27 cellular contexts compared by ENCODE assay signal in the genomic region with DNA sequence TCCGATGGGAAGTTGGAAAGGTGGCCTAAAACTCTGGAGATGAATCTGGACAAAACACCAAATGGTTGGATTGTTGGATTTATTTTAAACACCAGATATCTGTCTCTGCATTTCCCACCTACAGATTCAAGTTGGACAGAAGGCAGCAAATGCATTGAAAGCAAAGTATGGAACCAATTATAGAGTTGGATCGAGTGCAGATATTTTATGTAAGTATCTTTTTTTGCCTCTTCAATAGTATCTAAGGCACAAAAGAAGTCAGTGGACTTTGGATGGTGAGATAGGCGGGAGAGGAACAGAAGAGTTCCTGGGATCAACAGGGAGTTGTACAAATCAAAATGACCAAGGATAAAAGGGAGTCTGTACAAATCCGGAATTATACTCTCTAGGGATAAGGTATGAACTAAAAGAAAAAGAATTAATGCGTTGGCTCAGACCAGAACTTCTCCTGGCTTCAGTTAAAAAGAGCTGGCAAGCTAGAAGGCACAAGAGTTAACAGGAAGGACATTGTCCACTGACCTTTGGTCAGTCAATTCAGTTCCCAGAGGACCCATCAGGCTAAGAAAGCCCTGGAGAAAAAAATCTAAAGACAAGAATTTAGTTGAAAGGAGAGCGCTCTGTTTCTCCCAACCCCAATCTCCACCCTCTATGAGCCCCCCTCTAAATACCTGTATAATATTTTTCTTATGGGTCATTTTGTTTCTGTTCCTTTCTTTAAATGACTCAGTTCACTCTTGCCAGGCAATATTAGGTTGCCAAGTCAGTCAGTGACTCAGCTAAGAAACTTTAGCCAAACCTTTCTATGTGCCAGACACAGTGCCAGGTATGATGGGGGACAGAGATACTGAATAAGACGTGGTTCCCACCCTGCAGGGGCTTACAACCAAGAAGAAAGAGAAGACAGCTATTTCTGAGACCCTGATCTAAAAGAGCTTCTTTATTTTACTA. TPM values are rescaled to one million over a fixed set of nuclear protein-coding genes. Genes with fewer than 3 reads are reported as not detected.
A peak's percentile ranks its signal among the peaks of the same experiment; 100 is the strongest.
DNase-seq lines count a peak whose midpoint lies in the region; ATAC-seq, FAIRE-seq and TF ChIP-seq lines count a peak whose summit lies in the region.
"Had no signal": no experiment of that assay in that cellular context is flagged by ENCODE, and none has a peak within 500 bp of the region (broad histone marks: within the 10 kb centered on the region; RNA-seq: fewer than 3 reads in every experiment).

No MANE protein-coding gene starts in this region.

- H3K4me3 ChIP-seq in GM23248 (no peak overlapping the region), gastroesophageal sphincter (no peak overlapping the region), small intestine (ENCODE audit: low read depth in 1 of 2, low read length in 2 of 2) (no peak overlapping the region)
- H3K4me3 ChIP-seq: K562, testis had no signal

- H3K9me3 ChIP-seq in GM23248 (ENCODE audit: low read depth) (no peaks in the 10 kb centered on the region), gastroesophageal sphincter (no peaks in the 10 kb centered on the region), small intestine (ENCODE audit: control insufficient read depth, low read depth) (no peaks in the 10 kb centered on the region)
- H3K9me3 ChIP-seq: BE2C, testis had no signal

- no peak overlapping the region for H3K4me3 Mint-ChIP-seq in stimulated activated naive CD8-positive, alpha-beta T cell treated with anti-CD3 and anti-CD28 coated beads, Interleukin-15, amount 100 ng/mL, for 72 hours
- H3K4me3 Mint-ChIP-seq: activated CD8-positive, alpha-beta T cell treated with anti-CD3 and anti-CD28 coated beads, Interleukin-2, amount 10 ng/mL, durations not matched to agents 7 days and 5 days; activated naive CD8-positive, alpha-beta T cell treated with anti-CD3 and anti-CD28 coated beads for 36 hours; WTC11 had no signal

- no peaks in the 10 kb centered on the region for H4K20me1 ChIP-seq in GM23248 (ENCODE audit: insufficient read depth)

- no peak overlapping the region for H3K27ac Mint-ChIP-seq in stimulated activated naive CD8-positive, alpha-beta T cell treated with anti-CD3 and anti-CD28 coated beads, Interleukin-15, amount 100 ng/mL, for 72 hours
- H3K27ac Mint-ChIP-seq: activated CD8-positive, alpha-beta T cell treated with anti-CD3 and anti-CD28 coated beads, Interleukin-2, amount 10 ng/mL, durations not matched to agents 7 days and 5 days; activated naive CD8-positive, alpha-beta T cell treated with anti-CD3 and anti-CD28 coated beads for 36 hours; WTC11 had no signal

- peaks cover 7% of the 10 kb centered on the region for H3K4me1 Mint-ChIP-seq in stimulated activated naive CD8-positive, alpha-beta T cell treated with anti-CD3 and anti-CD28 coated beads, Interleukin-15, amount 100 ng/mL, for 72 hours
- H3K4me1 Mint-ChIP-seq: activated naive CD8-positive, alpha-beta T cell treated with anti-CD3 and anti-CD28 coated beads for 36 hours had no signal

- H3K4me1 ChIP-seq in GM23248 (ENCODE audit: insufficient read depth) (peaks cover 24% of the 10 kb centered on the region), gastroesophageal sphincter (peaks cover 0 to 56% (median 11%) of the 10 kb centered on the region in 3 donors), small intestine (ENCODE audit: control insufficient read depth in 2 of 2, insufficient read depth in 1 of 2, low read depth in 1 of 2, low read length in 1 of 2) (peaks cover 5 to 12% of the 10 kb centered on the region in 2 donors)
- H3K4me1 ChIP-seq: BE2C, testis had no signal

- ATAC-seq in gastroesophageal sphincter: peak; percentile 25
- ATAC-seq in GM19455 (IDR thresholded peaks at IDR 0.05; ENCODE audit: unreplicated experiment): no peak
- ATAC-seq in stimulated activated naive CD8-positive, alpha-beta T cell treated with anti-CD3 and anti-CD28 coated beads, Interleukin-15, amount 100 ng/mL, for 72 hours: no peak
- no peak for ATAC-seq in HG03139 (IDR thresholded peaks at IDR 0.05; ENCODE audit: unreplicated experiment)
- no peak for ATAC-seq in GM21423 (IDR thresholded peaks at IDR 0.05; ENCODE audit: unreplicated experiment)
- ATAC-seq: activated CD8-positive, alpha-beta T cell treated with anti-CD3 and anti-CD28 coated beads, Interleukin-2, amount 10 ng/mL, durations not matched to agents 7 days and 5 days; K562; left colon; WTC11 had no signal

- no peak for TF ChIP-seq EP300 in gastroesophageal sphincter (IDR thresholded peaks at IDR 0.05)

- no peak for TF ChIP-seq CTCF in gastroesophageal sphincter (IDR thresholded peaks at IDR 0.05)

- H3K4me2 ChIP-seq in GM23248 (ENCODE audit: unreplicated experiment): peak overlapping the region; percentile 41

- no peaks in the 10 kb centered on the region for H3K79me2 ChIP-seq in GM23248 (ENCODE audit: insufficient read depth)

- peaks cover 28% of the 10 kb centered on the region for H3F3A ChIP-seq in GM23248 (ENCODE audit: insufficient read depth)

- peak; percentile 58 for DNase-seq in GM23248
- peak; percentile 81 for DNase-seq in small intestine
- DNase-seq in stimulated activated naive CD8-positive, alpha-beta T cell treated with anti-CD3 and anti-CD28 coated beads, Interleukin-15, amount 100 ng/mL, for 72 hours: no peak
- DNase-seq: activated CD8-positive, alpha-beta T cell treated with anti-CD3 and anti-CD28 coated beads, Interleukin-2, amount 10 ng/mL, durations not matched to agents 7 days and 5 days; activated naive CD8-positive, alpha-beta T cell treated with anti-CD3 and anti-CD28 coated beads for 36 hours; activated T-cell treated with anti-CD3 and anti-CD28 coated beads, Interleukin-2, amount 50 U/mL, for 48 hours; BE2C; Calu3; central memory CD4-positive, alpha-beta T cell; effector CD4-positive, alpha-beta T cell; GOT3; left colon; NCI-H1092 treated with DMSO at 0.1 percent for 48 hours; stimulated activated CD4-positive, alpha-beta T cell treated with anti-CD3 and anti-CD28 coated beads, Interleukin-2, amount 100 ng/mL, for 48 hours; testis had no signal

- WGBS in GM23248 (ENCODE audit: low coverage in 1 of 2, low lambda C conversion rate in 2 of 2, missing lambda C conversion rate in 2 of 2), 2 experiments: 44 to 47% methylated on average over 7 of the region's 7 CpGs
- WGBS in gastroesophageal sphincter (ENCODE audit: low coverage in 1 of 2), 2 donors: 47 to 57% methylated on average over 7 of the region's 7 CpGs
- WGBS in small intestine, 3 donors: 39 to 67% (median 53%) methylated on average over 7 of the region's 7 CpGs

- H3K9me3 Mint-ChIP-seq in stimulated activated naive CD8-positive, alpha-beta T cell treated with anti-CD3 and anti-CD28 coated beads, Interleukin-15, amount 100 ng/mL, for 72 hours: no peaks in the 10 kb centered on the region
- H3K9me3 Mint-ChIP-seq: activated naive CD8-positive, alpha-beta T cell treated with anti-CD3 and anti-CD28 coated beads for 36 hours had no signal

- H3K9me2 ChIP-seq in GM23248 (ENCODE audit: insufficient read depth): no peaks in the 10 kb centered on the region

- no peak overlapping the region for H3K9ac ChIP-seq in GM23248

- H3K27me3 ChIP-seq in GM23248 (replicated peaks; ENCODE audit: insufficient read depth): no peaks in the 10 kb centered on the region
- H3K27me3 ChIP-seq in gastroesophageal sphincter: no peaks in the 10 kb centered on the region
- H3K27me3 ChIP-seq in small intestine (ENCODE audit: control insufficient read depth in 2 of 2, insufficient read depth in 2 of 2, low read length in 2 of 2): no peaks in the 10 kb centered on the region
- H3K27me3 ChIP-seq: BE2C, testis had no signal

- no peaks in the 10 kb centered on the region for H3K27me3 Mint-ChIP-seq in stimulated activated naive CD8-positive, alpha-beta T cell treated with anti-CD3 and anti-CD28 coated beads, Interleukin-15, amount 100 ng/mL, for 72 hours
- H3K27me3 Mint-ChIP-seq: activated naive CD8-positive, alpha-beta T cell treated with anti-CD3 and anti-CD28 coated beads for 36 hours had no signal

- peak overlapping the region; percentile 16; the same call in 1 of the 2 replicates for H3K27ac ChIP-seq in GM23248
- peak overlapping the region; percentile 19 for H3K27ac ChIP-seq in angular gyrus (ENCODE audit: low read depth, low read length)
- peak overlapping the region in 2 of 4 donors; percentile 48 for H3K27ac ChIP-seq in gastroesophageal sphincter
- H3K27ac ChIP-seq in small intestine (ENCODE audit: low read depth in 1 of 2, low read length in 1 of 2): peak overlapping the region in 1 of 2 donors; percentile 33
- H3K27ac ChIP-seq: HL-60, testis had no signal

- in situ Hi-C loops in GM23248 (cut with MboI): no loop called here

- no peak for FAIRE-seq in small intestine (lab: Jason Lieb, UNC)
- FAIRE-seq: K562 had no signal

- TF ChIP-seq POLR2A in gastroesophageal sphincter (IDR thresholded peaks at IDR 0.05): no peak

- H3K36me3 ChIP-seq in GM23248 (ENCODE audit: low read depth): no peaks in the 10 kb centered on the region
- no peaks in the 10 kb centered on the region for H3K36me3 ChIP-seq in gastroesophageal sphincter
- no peaks in the 10 kb centered on the region for H3K36me3 ChIP-seq in small intestine (ENCODE audit: control insufficient read depth in 2 of 2, insufficient read depth in 2 of 2, low read length in 2 of 2)
- H3K36me3 ChIP-seq: BE2C had no signal

- no peak overlapping the region for H2AFZ ChIP-seq in GM23248

RNA-seq across cellular contexts. Expression of a gene that starts 29.1 kb away (rescaled TPM):
- total RNA-seq in GM23248 (2014; rRNA removed; shearing (Covaris generic)): not detected in 2 replicates
- polyA plus RNA-seq in GM23248 (2016; fragmentation: Nextera tagmentation; extraction: Ambion mirVana) (0.20 TPM in 1 of 2 replicates, not detected in the other), small intestine (10 to 100 TPM in 1 of 3 donors, 1 to 10 TPM in 2; 2.2 to 15.7 (median 3.9) TPM)
- total RNA-seq in gastroesophageal sphincter: 1 to 10 TPM in 3 of 4 donors, under 1 TPM in 1; 0.27 to 2.0 (median 1.9) TPM
- total RNA-seq: activated CD8-positive, alpha-beta T cell treated with anti-CD3 and anti-CD28 coated beads, Interleukin-2, amount 10 ng/mL, durations not matched to agents 7 days and 5 days; activated naive CD8-positive, alpha-beta T cell treated with anti-CD3 and anti-CD28 coated beads for 36 hours; K562; left colon; osteocyte; RPMI7951; T-helper 1 cell treated with Interleukin-12 subunit alpha and Interleukin-12 subunit beta and Interleukin-4 antibody, amounts not matched to agents 30 ng/mL and 1 ng/mL, for 36 hours had no signal
- polyA plus RNA-seq: fibroblast of lung, K562 had no signal

Comparison
In these comparisons a context has a peak if more than half of its experiments do, and no peak if none do; other contexts are left out.
1. DNase-seq: peak in GM23248 (single experiment) and small intestine (single experiment); none in stimulated activated naive CD8-positive, alpha-beta T cell treated with anti-CD3 and anti-CD28 coated beads, Interleukin-15, amount 100 ng/mL, for 72 hours (0 of 2).